ENCODE assay signal across 9 cellular contexts in the genomic region with DNA sequence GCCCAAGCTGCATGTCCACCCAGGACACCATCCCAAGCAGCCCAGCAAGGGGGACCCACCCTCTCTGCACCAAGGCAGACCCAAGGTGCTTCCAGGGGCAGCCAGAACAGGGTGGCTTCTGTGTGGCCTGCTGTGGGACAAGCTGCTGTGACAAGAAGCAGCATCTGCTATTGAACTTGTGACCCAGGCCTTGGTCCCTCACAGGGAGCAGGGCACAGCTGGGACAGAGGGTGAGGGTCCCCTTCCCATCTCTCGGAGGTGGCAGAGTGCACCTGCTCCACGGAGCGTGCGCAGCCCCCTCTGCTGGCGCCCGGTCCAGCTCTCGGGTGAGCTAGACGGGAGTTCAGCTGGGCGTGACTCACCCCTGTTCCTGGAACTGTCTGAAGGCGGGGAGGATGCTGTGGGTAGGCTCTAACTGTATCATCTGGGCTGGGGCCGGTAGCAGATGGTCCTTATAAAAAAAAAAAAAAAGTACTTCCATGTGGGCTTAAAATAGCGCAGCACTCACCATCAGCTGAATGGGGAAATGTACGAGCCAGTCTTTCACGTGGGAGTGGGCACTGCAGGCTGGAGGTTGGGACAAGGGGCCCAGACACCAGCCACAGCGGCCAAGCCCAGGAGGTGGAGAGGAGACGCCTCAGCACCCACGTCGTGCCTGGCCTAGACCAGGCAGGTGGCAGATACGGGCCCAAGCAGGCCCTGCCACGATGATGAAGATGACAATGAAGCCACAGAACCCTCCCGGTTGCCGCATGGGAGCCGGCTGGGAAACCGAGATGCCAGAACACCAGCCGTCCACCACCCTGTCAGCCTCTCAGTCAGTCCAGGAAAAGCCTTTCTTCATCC.
DNase-seq lines count a peak whose midpoint lies in the region; ATAC-seq, FAIRE-seq and TF ChIP-seq lines count a peak whose summit lies in the region.
"Had no signal": no experiment of that assay in that cellular context is flagged by ENCODE, and none has a peak within 500 bp of the region (broad histone marks: within the 10 kb centered on the region; RNA-seq: fewer than 3 reads in every experiment).

No MANE protein-coding gene starts in this region.

- peaks cover 10% of the 10 kb centered on the region for H3K4me1 ChIP-seq in fibroblast of lung (ENCODE audit: control insufficient read depth, extremely low read depth, insufficient read depth, low read length)

- H3K4me3 ChIP-seq in fibroblast of lung (replicated peaks in 1 of 4; ENCODE audit: control extremely low read depth in 1 of 4, insufficient read depth in 1 of 4, low read depth in 3 of 4, low read length in 4 of 4), result no peak overlapping the region
- H3K4me3 ChIP-seq: thoracic aorta had no signal

- DNase-seq in A172 (ENCODE audit: low spot score), result peak; percentile 93
- peak; percentile 6 for DNase-seq in NCI-H82 treated with DMSO at 0.1 percent for 48 hours (lab: John Stamatoyannopoulos, UW; ENCODE audit: unreplicated experiment)
- peak; percentile 52 to 78 (median 63) for DNase-seq in activated CD8-positive, alpha-beta memory T cell treated with anti-CD3 and anti-CD28 coated beads for 48 hours (ENCODE audit: low read depth in 2 of 3, low spot score in 2 of 3)
- DNase-seq in fibroblast of lung (ENCODE audit: low read depth in 2 of 2), result peak; percentile 81 to 96
- DNase-seq in pons (ENCODE audit: low spot score), result peak; percentile 62
- peak; percentile 94 for DNase-seq in urothelium cell line (ENCODE audit: low spot score)

- H3K9me3 ChIP-seq in fibroblast of lung (ENCODE audit: control insufficient read depth, insufficient read depth, low read depth, low read length), result no peaks in the 10 kb centered on the region
- H3K9me3 ChIP-seq: thoracic aorta had no signal

- FAIRE-seq in urothelium cell line (lab: Jason Lieb, UNC), result peak; percentile 82

- no peaks in the 10 kb centered on the region for H3K27me3 ChIP-seq in fibroblast of lung (ENCODE audit: control insufficient read depth, insufficient read depth, low read length)

- H2AFZ ChIP-seq in fibroblast of lung (ENCODE audit: low read length), result no peak overlapping the region

- no peaks in the 10 kb centered on the region for H3K79me2 ChIP-seq in fibroblast of lung (ENCODE audit: control insufficient read depth, insufficient read depth, low read length)

- H4K20me1 ChIP-seq in fibroblast of lung (ENCODE audit: control insufficient read depth, extremely low read depth, insufficient read depth, low read length), result no peaks in the 10 kb centered on the region

- ATAC-seq in GM18520 (IDR thresholded peaks at IDR 0.05; ENCODE audit: unreplicated experiment), result peak; percentile 24
- peak; percentile 52 for ATAC-seq in HG02981 (IDR thresholded peaks at IDR 0.05; ENCODE audit: unreplicated experiment)

- H3K9ac ChIP-seq in fibroblast of lung (ENCODE audit: insufficient read depth, low read length), result peak overlapping the region; percentile 34

- peak in 1 of 2 donors; percentile 37 for TF ChIP-seq CTCF in fibroblast of lung (conservative IDR thresholded peaks at IDR 0.05 in 1 of 2, IDR thresholded peaks at IDR 0.05 in 1 of 2; ENCODE audit: low read depth in 1 of 2, low read length in 2 of 2)

- H3K27ac ChIP-seq in fibroblast of lung (ENCODE audit: insufficient read depth, low read length), result peak overlapping the region; percentile 60

- no peak overlapping the region for H3K4me2 ChIP-seq in fibroblast of lung (ENCODE audit: extremely low read depth, insufficient read depth, low read length)

- H3K36me3 ChIP-seq in fibroblast of lung (ENCODE audit: control insufficient read depth, insufficient read depth, low read length), result no peaks in the 10 kb centered on the region
- H3K36me3 ChIP-seq: thoracic aorta had no signal

Comparison
In these comparisons a context has a peak if more than half of its experiments do, and no peak if none do; other contexts are left out.
1. DNase-seq: peak in every context shown above with its lines; median percentile 94 in urothelium cell line; 93 in A172; 88 in fibroblast of lung; 63 in activated CD8-positive, alpha-beta memory T cell treated with anti-CD3 and anti-CD28 coated beads for 48 hours; 62 in pons; 6 in NCI-H82 treated with DMSO at 0.1 percent for 48 hours.